In genomic region chr17:39486242-39486641, GRCh38 we compare ENCODE assay signal across 16 cellular contexts. TPM values are rescaled to one million over a fixed set of nuclear protein-coding genes. Genes with fewer than 3 reads are reported as not detected.
DNase-seq lines count a peak whose midpoint lies in the region; ATAC-seq, FAIRE-seq and TF ChIP-seq lines count a peak whose summit lies in the region.
"Had no signal": no experiment of that assay in that cellular context is flagged by ENCODE, and none has a peak within 500 bp of the region (broad histone marks: within the 10 kb centered on the region; RNA-seq: fewer than 3 reads in every experiment).

No MANE protein-coding gene starts in this region.

- RAD21 ChIA-PET in HCT116 (lab: Charles Lee; ENCODE audit: low non-redundant PET in 1 of 2, low total read pairs in 2 of 2, uncharacterized antibody in 2 of 2, unreplicated experiment in 2 of 2) = no interaction called here

- FAIRE-seq in K562 (lab: Jason Lieb, UNC) = no peak
- FAIRE-seq: pancreas had no signal

- POLR2A ChIA-PET in HCT116 (lab: Charles Lee) (interaction anchor here (1.3 to 1.4 kb wide), 2 partner anchors 25 to 35 kb away, joined by 3 to 5 read pairs; partner anchors contain the start of genes CDK12 and MED1), K562 (lab: Yijun Ruan, JAX) (interaction anchor here (0.6 to 2.9 kb wide), 7 partner anchors 12 to 353 kb away, joined by 3 to 17 read pairs (median 5); partner anchors contain the start of genes CDK12 and MED1)

- H3K27ac ChIP-seq in HCT116 (ENCODE audit: low read depth, low read length) (peak overlapping the region; percentile 43; the same call in 1 of the 2 replicates), K562 (ENCODE audit: extremely low read depth, low read depth, low read length) (no peak overlapping the region), right lobe of liver (no peak overlapping the region), esophagus squamous epithelium (no peak overlapping the region)
- H3K27ac ChIP-seq: pancreas had no signal

- H3K79me2 ChIP-seq in HCT116 (ENCODE audit: insufficient read depth, low read length) (peaks cover 72% of the 10 kb centered on the region), K562 (ENCODE audit: control insufficient read depth, insufficient read depth, low read length) (peaks cover 36% of the 10 kb centered on the region)

- peaks cover 13% of the 10 kb centered on the region in 2 experiments for H3K4me1 ChIP-seq in HCT116 (ENCODE audit: control insufficient read depth in 1 of 2, insufficient read depth in 2 of 2, low read length in 2 of 2)
- H3K4me1 ChIP-seq in K562 (replicated peaks in 1 of 2; ENCODE audit: control insufficient read depth in 2 of 2, insufficient read depth in 2 of 2, low read length in 2 of 2) = peaks cover 0 to 3% of the 10 kb centered on the region in 2 experiments; a peak in 2 of 5 replicates
- no peaks in the 10 kb centered on the region for H3K4me1 ChIP-seq in right lobe of liver
- H3K4me1 ChIP-seq in esophagus squamous epithelium = peaks cover 0 to 11% (median 0%) of the 10 kb centered on the region in 3 donors
- H3K4me1 ChIP-seq: pancreas had no signal

- no peaks in the 10 kb centered on the region for H3K9me1 ChIP-seq in K562 (ENCODE audit: control insufficient read depth, insufficient read depth, low read length)

- no peak overlapping the region for H3K4me3 ChIP-seq in AG09309 (ENCODE audit: control insufficient read depth, low read depth, low read length)
- H3K4me3 ChIP-seq in HCT116 (replicated peaks in 1 of 2; ENCODE audit: low read depth in 1 of 2, low read length in 2 of 2) = no peak overlapping the region
- H3K4me3 ChIP-seq in K562 = no peak overlapping the region
- no peak overlapping the region for H3K4me3 ChIP-seq in right lobe of liver
- no peak overlapping the region for H3K4me3 ChIP-seq in esophagus squamous epithelium
- H3K4me3 ChIP-seq: pancreas had no signal

- H4K20me1 ChIP-seq in HCT116 (ENCODE audit: insufficient read depth) = no peaks in the 10 kb centered on the region; the same call in 1 of the 2 replicates
- H4K20me1 ChIP-seq in K562 (replicated peaks; ENCODE audit: control insufficient read depth, insufficient read depth, low read length) = no peaks in the 10 kb centered on the region

- ATAC-seq in HCT116 = no peak
- ATAC-seq in K562 = peak; percentile 39; the same call in 2 of the 3 replicates
- no peak for ATAC-seq in right lobe of liver
- ATAC-seq: activated T-helper 17 cell treated with anti-CD3 and anti-CD28 coated beads, Interleukin-2, amount 50 U/mL, for 72 hours; stimulated activated naive B cell treated with anti-CD40 and anti-IgM and Interleukin-4, amounts not matched to agents 10 μg/mL and 1 μg/mL and 100 μg/mL, for 72 hours had no signal

- intact Hi-C loops in HCT116 (cut with micrococcal nuclease) (no loop called here), K562 (cut with micrococcal nuclease) (no loop called here), right lobe of liver (cut with DNase I) (no loop called here), esophagus squamous epithelium (cut with DNase I) (no loop called here)

- peak; percentile 83 for DNase-seq in AG09309 (ENCODE audit: low read depth)
- no peak for DNase-seq in HCT116 (ENCODE audit: low read depth, low spot score)
- peak in 1 of 4 experiments; percentile 23 for DNase-seq in K562 (ENCODE audit: extremely low read depth in 1 of 4, low spot score in 3 of 4)
- DNase-seq in kidney tubule cell (ENCODE audit: low spot score) = peak; percentile 13
- DNase-seq in ACHN = no peak
- DNase-seq in right lobe of liver = no peak
- DNase-seq in NCI-H69 (lab: John Stamatoyannopoulos, UW) = no peak
- DNase-seq in esophagus squamous epithelium (lab: John Stamatoyannopoulos, UW) = no peak
- DNase-seq: activated CD4-positive, alpha-beta T cell treated with anti-CD3 and anti-CD28 coated beads, Interleukin-2, amount 10 ng/mL, durations not matched to agents 7 days and 5 days; CD4-positive, CD25-positive, alpha-beta regulatory T cell; MM.1S; pancreas; stimulated activated CD4-positive, alpha-beta T cell treated with anti-CD3 and anti-CD28 coated beads, Interleukin-2, amount 100 ng/mL, for 24 hours; stimulated activated naive B cell treated with anti-CD40 and anti-IgM and Interleukin-4, amounts not matched to agents 10 μg/mL and 1 μg/mL and 100 μg/mL, for 72 hours; T-helper 2 cell had no signal

- TF ChIP-seq RAD21 in HCT116 (IDR thresholded peaks at IDR 0.05; ENCODE audit: low read depth) = no peak
- no peak for TF ChIP-seq RAD21 in K562 (CRISPR knock-in tag; conservative IDR thresholded peaks at IDR 0.05 in 1 of 2, IDR thresholded peaks at IDR 0.05 in 1 of 2)

- H3K4me2 ChIP-seq in HCT116 (ENCODE audit: low read length) = no peak overlapping the region
- no peak overlapping the region for H3K4me2 ChIP-seq in K562 (ENCODE audit: insufficient read depth, low read length)

- H3K9me2 ChIP-seq in HCT116 (ENCODE audit: insufficient read depth) = no peaks in the 10 kb centered on the region

- H3K9me3 ChIP-seq in HCT116 (ENCODE audit: control insufficient read depth in 1 of 2, insufficient read depth in 1 of 2, low read depth in 1 of 2, low read length in 2 of 2) (no peaks in the 10 kb centered on the region), K562 (replicated peaks; ENCODE audit: control insufficient read depth, insufficient read depth, low read depth, low read length) (no peaks in the 10 kb centered on the region), right lobe of liver (no peaks in the 10 kb centered on the region), esophagus squamous epithelium (no peaks in the 10 kb centered on the region)
- H3K9me3 ChIP-seq: pancreas had no signal

- no peak for TF ChIP-seq EP300 in K562 (IDR thresholded peaks at IDR 0.05; ENCODE audit: low read length)

- CTCF ChIA-PET in HCT116 (lab: Charles Lee) (no interaction called here), K562 (lab: Yijun Ruan, JAX; ENCODE audit: low intra/inter-chr PET ratio) (interaction anchor here (0.6 kb wide), 1 partner anchor 216 kb away, joined by 3 read pairs; no protein-coding TSS in a partner anchor)

- H3K27me3 ChIP-seq in HCT116 (ENCODE audit: insufficient read depth, low read length) = no peaks in the 10 kb centered on the region
- no peaks in the 10 kb centered on the region for H3K27me3 ChIP-seq in K562 (ENCODE audit: control insufficient read depth in 2 of 2, insufficient read depth in 2 of 2, low read length in 2 of 2)
- no peaks in the 10 kb centered on the region for H3K27me3 ChIP-seq in right lobe of liver
- H3K27me3 ChIP-seq in esophagus squamous epithelium = no peaks in the 10 kb centered on the region
- H3K27me3 ChIP-seq: pancreas had no signal

- TF ChIP-seq POLR2A in HCT116 (IDR thresholded peaks at IDR 0.05; ENCODE audit: borderline replicate concordance, extremely low read depth, insufficient read depth, insufficient read length) (no peak), K562 (conservative IDR thresholded peaks at IDR 0.05) (no peak), right lobe of liver (IDR thresholded peaks at IDR 0.05) (no peak), esophagus squamous epithelium (IDR thresholded peaks at IDR 0.05) (no peak)

- WGBS in K562 (ENCODE audit: insufficient coverage, low coverage, missing lambda C conversion rate) = 41% methylated on average over 2 of the region's 2 CpGs
- WGBS in right lobe of liver (ENCODE audit: insufficient coverage, low coverage, low lambda C conversion rate, missing lambda C conversion rate) = 62% methylated on average over 2 of the region's 2 CpGs
- WGBS in esophagus squamous epithelium, 2 donors = 51 to 58% methylated on average over 2 of the region's 2 CpGs

- TF ChIP-seq CTCF in AG09309 (IDR thresholded peaks at IDR 0.05; ENCODE audit: control insufficient read depth, insufficient read depth, low read depth, low read length, missing control alignments) = no peak
- TF ChIP-seq CTCF in HCT116 (IDR thresholded peaks at IDR 0.05 in 2 of 3, conservative IDR thresholded peaks at IDR 0.05 in 1 of 3; ENCODE audit: borderline replicate concordance in 1 of 3, insufficient read depth in 1 of 3, low read depth in 2 of 3, low read length in 2 of 3) = no peak
- TF ChIP-seq CTCF in K562 (IDR thresholded peaks at IDR 0.05 in 2 of 3, conservative IDR thresholded peaks at IDR 0.05 in 1 of 3; ENCODE audit: insufficient read depth in 2 of 3, low read depth in 1 of 3, low read length in 3 of 3) = no peak
- no peak for TF ChIP-seq CTCF in right lobe of liver (IDR thresholded peaks at IDR 0.05)
- TF ChIP-seq CTCF in esophagus squamous epithelium (IDR thresholded peaks at IDR 0.05) = no peak

- no peak overlapping the region for H3K9ac ChIP-seq in HCT116 (ENCODE audit: low read length)
- H3K9ac ChIP-seq in K562 (ENCODE audit: insufficient read depth in 1 of 2, low read depth in 2 of 2, low read length in 2 of 2) = no peak overlapping the region

- no peak overlapping the region for H2AFZ ChIP-seq in HCT116 (ENCODE audit: low read depth, low read length, poor library complexity, severe bottlenecking)
- no peak overlapping the region for H2AFZ ChIP-seq in K562 (ENCODE audit: low read depth, low read length)

- in situ Hi-C loops in K562 (cut with MboI) (no loop called here), ACHN (cut with HindIII; ENCODE audit: low pct_ligation_motif_present, low pct_unique_long_range_greater_than_20kb, low sequenced_read_pairs) (no loop called here)

- peaks cover 6 to 12% of the 10 kb centered on the region in 2 experiments; a peak in 2 of 4 replicates for H3K36me3 ChIP-seq in HCT116 (ENCODE audit: control insufficient read depth in 1 of 2, insufficient read depth in 2 of 2, low read length in 2 of 2)
- peaks cover 62% of the 10 kb centered on the region for H3K36me3 ChIP-seq in K562 (ENCODE audit: control insufficient read depth, insufficient read depth, low read length)
- peaks cover 0 to 21% (median 9%) of the 10 kb centered on the region in 4 donors for H3K36me3 ChIP-seq in right lobe of liver
- peaks cover 0 to 76% (median 3%) of the 10 kb centered on the region in 3 donors for H3K36me3 ChIP-seq in esophagus squamous epithelium

- BruUV-seq in HCT116 (replicated peaks; lab: Mats Ljungman, UMichigan) = no TSS peak
- no TSS peak for BruUV-seq in K562 (replicated peaks; lab: Mats Ljungman, UMichigan)

RNA-seq across cellular contexts. Expression of gene CDK12, which starts 25.0 kb away (rescaled TPM):
- total RNA-seq in HCT116 (2021; ENCODE audit: unreplicated experiment) (51.2 TPM), K562 (2014; rRNA removed) (35.1 and 45.6 TPM in 2 replicates), K562 (2014; rRNA removed; fragmentation: Illumina TruSeq; extraction: Trizol) (38.1 and 39.0 TPM in 2 replicates), K562 (2015; rRNA removed; fragmentation: Illumina TruSeq; extraction: Trizol) (48.7 and 51.5 TPM in 2 replicates), K562 (2021) (63.7 and 65.6 TPM in 2 replicates), right lobe of liver (10 to 100 TPM; 19.4 to 33.4 (median 30.4) TPM), esophagus squamous epithelium (10 to 100 TPM; 22.9 to 47.3 (median 33.5) TPM)
- polyA plus RNA-seq in HCT116 (2012) = 15.0 and 19.3 TPM in 2 replicates
- total RNA-seq in K562 (2011; cell fraction: chromatin; rRNA removed; ENCODE audit: low replicate concordance) = 131 and 199 TPM in 2 replicates
- total RNA-seq in K562 (2011; cell fraction: nucleolus; rRNA removed) = 65.4 and 66.8 TPM in 2 replicates
- 90.0 and 108 TPM in 2 replicates for total RNA-seq in K562 (2011; cell fraction: nucleoplasm; rRNA removed)
- polyA plus RNA-seq in K562 (2011; rRNA removed) (23.5 and 36.8 TPM in 2 replicates), K562 (2014; fragmentation: Illumina TruSeq; extraction: Trizol) (49.2 and 52.2 TPM in 2 replicates), K562 (2014; fragmentation: Nextera tagmentation; extraction: Ambion mirVana) (1 to 10 TPM; 3.4 to 3.7 TPM), K562 (2014; rRNA removed) (29.1 and 33.1 TPM in 2 replicates)
- 15.9 and 26.1 TPM in 2 replicates for polyA plus RNA-seq in K562 (2011; cell fraction: cytosol; rRNA removed)
- polyA plus RNA-seq in K562 (2011; cell fraction: nucleus; rRNA removed) = 25.6 and 63.0 TPM in 2 replicates
- 32.5 and 32.9 TPM in 2 replicates for polyA plus RNA-seq in K562 (2012)
- 51.1 and 73.2 TPM in 2 replicates for polyA minus RNA-seq in K562 (2011; rRNA and poly(A)+ RNA removed)
- 42.8 and 63.1 TPM in 2 replicates for polyA minus RNA-seq in K562 (2011; cell fraction: cytosol; rRNA and poly(A)+ RNA removed)
- polyA minus RNA-seq in K562 (2011; cell fraction: nucleus; rRNA and poly(A)+ RNA removed) = 36.4 and 40.9 TPM in 2 replicates

RNA-seq across cellular contexts. Expression of gene MED1, which starts 35.2 kb away (rescaled TPM):
- total RNA-seq in HCT116 (2021; ENCODE audit: unreplicated experiment) = 55.7 TPM
- polyA plus RNA-seq in HCT116 (2012) = 21.2 and 27.4 TPM in 2 replicates
- 74.2 and 86.9 TPM in 2 replicates for total RNA-seq in K562 (2011; cell fraction: chromatin; rRNA removed; ENCODE audit: low replicate concordance)
- total RNA-seq in K562 (2011; cell fraction: nucleolus; rRNA removed) = 43.0 and 57.4 TPM in 2 replicates
- 51.0 and 62.5 TPM in 2 replicates for total RNA-seq in K562 (2011; cell fraction: nucleoplasm; rRNA removed)
- 28.8 and 29.0 TPM in 2 replicates for total RNA-seq in K562 (2014; rRNA removed)
- 46.7 and 52.0 TPM in 2 replicates for total RNA-seq in K562 (2014; rRNA removed; fragmentation: Illumina TruSeq; extraction: Trizol)
- total RNA-seq in K562 (2015; rRNA removed; fragmentation: Illumina TruSeq; extraction: Trizol) = 46.1 and 48.1 TPM in 2 replicates
- total RNA-seq in K562 (2021) = 46.5 and 51.2 TPM in 2 replicates
- polyA plus RNA-seq in K562 (2011; rRNA removed) = 35.7 and 55.2 TPM in 2 replicates
- 24.1 and 25.9 TPM in 2 replicates for polyA plus RNA-seq in K562 (2011; cell fraction: cytosol; rRNA removed)
- polyA plus RNA-seq in K562 (2011; cell fraction: nucleus; rRNA removed) = 31.0 and 41.8 TPM in 2 replicates
- 23.4 and 33.6 TPM in 2 replicates for polyA plus RNA-seq in K562 (2012)
- 54.6 and 59.8 TPM in 2 replicates for polyA plus RNA-seq in K562 (2014; fragmentation: Illumina TruSeq; extraction: Trizol)
- 10 to 100 TPM; 14.0 to 14.1 TPM for polyA plus RNA-seq in K562 (2014; fragmentation: Nextera tagmentation; extraction: Ambion mirVana)
- polyA plus RNA-seq in K562 (2014; rRNA removed) = 32.0 and 38.8 TPM in 2 replicates
- polyA minus RNA-seq in K562 (2011; rRNA and poly(A)+ RNA removed) = 58.6 and 80.9 TPM in 2 replicates
- polyA minus RNA-seq in K562 (2011; cell fraction: cytosol; rRNA and poly(A)+ RNA removed) = 21.6 and 40.0 TPM in 2 replicates
- 24.0 and 33.7 TPM in 2 replicates for polyA minus RNA-seq in K562 (2011; cell fraction: nucleus; rRNA and poly(A)+ RNA removed)
- 10 to 100 TPM in 5 of 6 experiments, 1 to 10 TPM in 1; 9.7 to 14.1 (median 13.2) TPM for total RNA-seq in right lobe of liver
- total RNA-seq in esophagus squamous epithelium = 10 to 100 TPM; 11.2 to 22.9 (median 16.1) TPM

Comparison
In these comparisons a context has a peak if more than half of its experiments do, and no peak if none do; other contexts are left out.
1. DNase-seq: peak in AG09309 (single experiment) and kidney tubule cell (single experiment); none in HCT116 (single experiment), ACHN (single experiment), right lobe of liver (0 of 3), NCI-H69 (single experiment) and esophagus squamous epithelium (single experiment).